ENCODE assay signal across 24 cellular contexts in genomic region chr10:5423774-5424173, GRCh38. TPM values are rescaled to one million over a fixed set of nuclear protein-coding genes. Genes with fewer than 3 reads are reported as not detected.
"Had no signal": no experiment of that assay in that cellular context is flagged by ENCODE, and none has a peak within 500 bp of the region (broad histone marks: within the 10 kb centered on the region; RNA-seq: fewer than 3 reads in every experiment).

No MANE protein-coding gene starts in this region.

- H3K27ac Mint-ChIP-seq: activated T-cell treated with anti-CD3 and anti-CD28 coated beads, Interleukin-2, amount 50 U/mL, for 72 hours; progenitor cell of endocrine pancreas; stimulated activated naive CD8-positive, alpha-beta T cell treated with anti-CD3 and anti-CD28 coated beads, Interleukin-15, Interleukin-2, amounts not matched to agents 100 ng/mL and 50 ng/mL, for 24 hours had no signal

- DNase-seq: activated CD4-positive, alpha-beta T cell treated with anti-CD3 and anti-CD28 coated beads for 1 hour; activated CD8-positive, alpha-beta memory T cell treated with anti-CD3 and anti-CD28 coated beads for 24 hours; activated effector memory CD4-positive, alpha-beta T cell treated with anti-CD3 and anti-CD28 coated beads, Interleukin-2, amount 50 U/mL, for 16 hours; activated naive CD4-positive, alpha-beta T cell treated with anti-CD3 and anti-CD28 coated beads, Interleukin-2, amount 50 U/mL, for 16 hours; activated T-cell treated with anti-CD3 and anti-CD28 coated beads, Interleukin-2, amount 50 U/mL, for 72 hours; caudate nucleus; erythroblast; heart right ventricle; left lung; occipital lobe; stimulated activated CD4-positive, alpha-beta T cell treated with anti-CD3 and anti-CD28 coated beads, Interleukin-12 subunit alpha, Interleukin-12 subunit beta, amount 100 ng/mL, for 4 hours; stimulated activated CD4-positive, alpha-beta T cell treated with anti-CD3 and anti-CD28 coated beads, Interleukin-1b, Interleukin-23, amount 100 ng/mL, for 48 hours; T-helper 1 cell; T-helper 9 cell; upper lobe of right lung had no signal

- H3K4me3 ChIP-seq: heart right ventricle, left lung, upper lobe of right lung had no signal

- H3K36me3 ChIP-seq: heart right ventricle, left lung, upper lobe of right lung had no signal

- H3K4me3 Mint-ChIP-seq: activated T-cell treated with anti-CD3 and anti-CD28 coated beads, Interleukin-2, amount 50 U/mL, for 72 hours; stimulated activated naive CD8-positive, alpha-beta T cell treated with anti-CD3 and anti-CD28 coated beads, Interleukin-15, Interleukin-2, amounts not matched to agents 100 ng/mL and 50 ng/mL, for 24 hours had no signal

- H3K4me1 ChIP-seq: left lung, upper lobe of right lung had no signal

- FAIRE-seq: colon had no signal

- H3K27ac ChIP-seq: heart right ventricle, left lung, upper lobe of right lung, VCaP had no signal

- H3K27me3 Mint-ChIP-seq: brain; progenitor cell of endocrine pancreas; stimulated activated naive CD8-positive, alpha-beta T cell treated with anti-CD3 and anti-CD28 coated beads, Interleukin-15, Interleukin-2, amounts not matched to agents 100 ng/mL and 50 ng/mL, for 24 hours had no signal

- H3K9me3 ChIP-seq: upper lobe of right lung had no signal

- H3K27me3 ChIP-seq: heart right ventricle, left lung, upper lobe of right lung had no signal

- ATAC-seq: activated T-cell treated with anti-CD3 and anti-CD28 coated beads, Interleukin-2, amount 50 U/mL, for 72 hours; heart right ventricle; left lung; upper lobe of right lung had no signal

RNA-seq across cellular contexts. Expression of gene TUBAL3, which starts 19.1 kb away (rescaled TPM):
- total RNA-seq: activated T-cell treated with anti-CD3 and anti-CD28 coated beads, Interleukin-2, amount 50 U/mL, for 72 hours; left lung; lung microvascular endothelial cell; myocyte; occipital lobe; progenitor cell of endocrine pancreas; temporal lobe; upper lobe of right lung had no signal

RNA-seq across cellular contexts. Expression of gene UCN3, which starts 59.0 kb away (rescaled TPM):
- total RNA-seq: activated T-cell treated with anti-CD3 and anti-CD28 coated beads, Interleukin-2, amount 50 U/mL, for 72 hours; heart right ventricle; kidney epithelial cell; lung microvascular endothelial cell; myocyte; occipital lobe; temporal lobe had no signal
